Comparison of ENCODE assay signal across 22 cellular contexts in the genomic region with DNA sequence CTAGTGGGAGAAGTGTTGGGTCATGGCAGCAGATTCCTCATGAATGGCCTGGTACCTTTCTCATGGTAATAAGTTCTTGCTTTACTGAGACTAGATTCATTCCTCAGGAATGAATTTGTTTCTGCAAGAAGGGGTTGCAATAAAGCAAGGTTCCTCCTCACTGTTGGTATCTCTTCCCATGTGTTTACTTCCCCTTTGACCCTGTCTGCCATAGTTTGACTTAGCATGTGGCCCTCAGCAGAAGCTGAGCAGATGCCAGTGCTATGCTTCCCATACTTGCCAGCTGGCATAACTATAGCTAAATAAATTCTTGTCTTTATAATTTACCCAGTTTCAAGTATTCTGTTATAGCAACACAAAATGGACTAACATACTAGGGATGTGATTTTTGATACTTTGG.
"Had no signal": no experiment of that assay in that cellular context is flagged by ENCODE, and none has a peak within 500 bp of the region (broad histone marks: within the 10 kb centered on the region; RNA-seq: fewer than 3 reads in every experiment).

No MANE protein-coding gene starts in this region.

- H3K4me3 ChIP-seq: coronary artery, neural progenitor cell, ovary, psoas muscle had no signal

- ATAC-seq: activated CD8-positive, alpha-beta T cell treated with anti-CD3 and anti-CD28 coated beads for 36 hours; activated T-helper 17 cell treated with anti-CD3 and anti-CD28 coated beads, Interleukin-2, amount 50 U/mL, for 72 hours; naive thymus-derived CD4-positive, alpha-beta T cell; psoas muscle; right cardiac atrium; stimulated activated naive CD8-positive, alpha-beta T cell treated with anti-CD3 and anti-CD28 coated beads, Interleukin-15, amount 100 ng/mL, for 72 hours had no signal

- FAIRE-seq: small intestine had no signal

- DNase-seq: activated CD4-positive, alpha-beta T cell treated with anti-CD3 and anti-CD28 coated beads for 48 hours; activated CD4-positive, CD25-positive, alpha-beta regulatory T cell; activated CD8-positive, alpha-beta T cell treated with anti-CD3 and anti-CD28 coated beads for 36 hours; activated naive CD4-positive, alpha-beta T cell treated with Interleukin-2 at 50 U/mL for 16 hours; activated T-cell treated with anti-CD3 and anti-CD28 coated beads, Interleukin-2, amount 50 U/mL, for 1 hour; anterior cingulate cortex; effector CD4-positive, alpha-beta T cell; immature natural killer cell; mesendoderm; naive thymus-derived CD4-positive, alpha-beta T cell; ovary; psoas muscle; right cardiac atrium; small intestine; stimulated activated CD4-positive, alpha-beta T cell treated with anti-CD3 and anti-CD28 coated beads, Interleukin-15, amount 100 ng/mL, for 24 hours; stimulated activated CD4-positive, alpha-beta T cell treated with anti-CD3 and anti-CD28 coated beads, Interleukin-2, amount 100 ng/mL, for 48 hours; stimulated activated naive CD8-positive, alpha-beta T cell treated with anti-CD3 and anti-CD28 coated beads, Interleukin-15, amount 100 ng/mL, for 72 hours; T-helper 1 cell; T-helper 9 cell had no signal
